ENCODE assay signal across 2 cellular contexts in the genomic region with DNA sequence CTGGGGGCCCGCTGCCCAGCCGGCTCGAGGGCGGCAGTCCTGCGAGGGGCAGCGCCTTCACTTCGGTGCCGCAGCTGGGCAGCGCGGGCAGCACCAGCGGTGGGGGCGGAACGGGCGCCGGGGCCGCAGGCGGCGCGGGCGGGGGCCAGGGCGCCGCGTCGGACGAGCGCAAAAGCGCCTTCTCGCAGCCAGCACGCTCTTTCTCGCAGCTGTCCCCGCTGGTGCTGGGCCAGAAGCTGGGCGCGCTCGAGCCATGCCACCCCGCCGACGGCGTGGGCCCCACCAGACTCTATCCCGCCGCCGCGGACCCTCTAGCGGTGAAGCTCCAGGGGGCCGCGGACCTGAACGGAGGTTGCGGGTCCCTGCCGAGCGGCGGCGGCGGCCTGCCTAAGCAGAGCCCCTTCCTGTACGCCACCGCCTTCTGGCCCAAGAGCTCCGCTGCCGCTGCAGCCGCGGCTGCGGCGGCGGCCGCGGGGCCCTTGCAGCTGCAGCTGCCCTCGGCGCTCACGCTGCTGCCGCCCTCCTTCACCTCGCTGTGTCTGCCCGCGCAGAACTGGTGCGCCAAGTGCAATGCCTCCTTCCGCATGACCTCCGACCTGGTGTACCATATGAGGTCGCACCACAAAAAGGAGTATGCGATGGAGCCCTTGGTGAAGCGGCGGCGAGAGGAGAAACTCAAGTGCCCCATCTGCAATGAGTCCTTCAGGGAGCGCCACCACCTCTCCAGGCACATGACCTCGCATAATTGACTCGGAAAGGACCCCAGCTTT.
TF ChIP-seq lines count a peak whose summit lies in the region.

No MANE protein-coding gene starts in this region.

TF ChIP-seq in K562, 482 proteins besides CTCF, POLR2A, EP300 and RAD21:
- TF ChIP-seq, protein P1, sequence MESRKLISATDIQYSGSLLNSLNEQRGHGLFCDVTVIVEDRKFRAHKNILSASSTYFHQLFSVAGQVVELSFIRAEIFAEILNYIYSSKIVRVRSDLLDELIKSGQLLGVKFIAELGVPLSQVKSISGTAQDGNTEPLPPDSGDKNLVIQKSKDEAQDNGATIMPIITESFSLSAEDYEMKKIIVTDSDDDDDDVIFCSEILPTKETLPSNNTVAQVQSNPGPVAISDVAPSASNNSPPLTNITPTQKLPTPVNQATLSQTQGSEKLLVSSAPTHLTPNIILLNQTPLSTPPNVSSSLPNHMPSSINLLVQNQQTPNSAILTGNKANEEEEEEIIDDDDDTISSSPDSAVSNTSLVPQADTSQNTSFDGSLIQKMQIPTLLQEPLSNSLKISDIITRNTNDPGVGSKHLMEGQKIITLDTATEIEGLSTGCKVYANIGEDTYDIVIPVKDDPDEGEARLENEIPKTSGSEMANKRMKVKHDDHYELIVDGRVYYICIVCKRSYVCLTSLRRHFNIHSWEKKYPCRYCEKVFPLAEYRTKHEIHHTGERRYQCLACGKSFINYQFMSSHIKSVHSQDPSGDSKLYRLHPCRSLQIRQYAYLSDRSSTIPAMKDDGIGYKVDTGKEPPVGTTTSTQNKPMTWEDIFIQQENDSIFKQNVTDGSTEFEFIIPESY (CRISPR knock-in tag; IDR thresholded peaks at IDR 0.05): peak; percentile 97
- no peak for TF ChIP-seq ZNF324 (CRISPR knock-in tag; IDR thresholded peaks at IDR 0.05)

TF ChIP-seq in SK-N-SH, 30 proteins besides CTCF, POLR2A, EP300 and RAD21:
- TF ChIP-seq CHD2 (IDR thresholded peaks at IDR 0.05; ENCODE audit: low read length, partially characterized antibody) (no peak), TCF12 (IDR thresholded peaks at IDR 0.05) (no peak), JUND (IDR thresholded peaks at IDR 0.05) (no peak), MXI1 (IDR thresholded peaks at IDR 0.05; ENCODE audit: low read depth, low read length) (no peak), FOXJ3 (CRISPR knock-in tag; IDR thresholded peaks at IDR 0.05) (no peak), RCOR1 (IDR thresholded peaks at IDR 0.05; ENCODE audit: low read length) (no peak)
- TF ChIP-seq, protein P2, sequence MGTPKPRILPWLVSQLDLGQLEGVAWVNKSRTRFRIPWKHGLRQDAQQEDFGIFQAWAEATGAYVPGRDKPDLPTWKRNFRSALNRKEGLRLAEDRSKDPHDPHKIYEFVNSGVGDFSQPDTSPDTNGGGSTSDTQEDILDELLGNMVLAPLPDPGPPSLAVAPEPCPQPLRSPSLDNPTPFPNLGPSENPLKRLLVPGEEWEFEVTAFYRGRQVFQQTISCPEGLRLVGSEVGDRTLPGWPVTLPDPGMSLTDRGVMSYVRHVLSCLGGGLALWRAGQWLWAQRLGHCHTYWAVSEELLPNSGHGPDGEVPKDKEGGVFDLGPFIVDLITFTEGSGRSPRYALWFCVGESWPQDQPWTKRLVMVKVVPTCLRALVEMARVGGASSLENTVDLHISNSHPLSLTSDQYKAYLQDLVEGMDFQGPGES (IDR thresholded peaks at IDR 0.05; ENCODE audit: low read depth, low read length): no peak
